ENCODE assay signal across 8 cellular contexts in the genomic region with DNA sequence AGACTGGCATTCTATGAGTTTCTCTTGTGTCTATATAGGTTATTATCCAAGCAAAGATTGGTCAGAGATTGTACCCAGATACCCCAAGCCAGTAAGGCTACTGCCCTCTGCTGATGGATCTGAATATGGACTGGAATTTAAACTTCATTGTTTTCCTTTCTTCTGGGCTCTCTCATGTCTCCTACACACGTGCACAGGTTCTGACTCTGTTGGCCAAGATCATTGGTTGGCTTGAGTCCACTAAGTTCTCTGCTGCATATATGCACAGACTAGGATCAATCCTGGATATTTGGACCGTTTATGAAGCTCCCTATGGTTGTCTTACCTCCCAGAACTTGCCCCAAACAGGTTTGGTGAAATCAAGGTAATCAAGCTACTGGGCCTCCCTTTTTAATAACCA.
DNase-seq lines count a peak whose midpoint lies in the region; ATAC-seq and TF ChIP-seq lines count a peak whose summit lies in the region.

No MANE protein-coding gene starts in this region.

- no peak for TF ChIP-seq EP300 in ovary (IDR thresholded peaks at IDR 0.05)

- no peaks in the 10 kb centered on the region for H3K36me3 ChIP-seq in ovary

- H3K27me3 ChIP-seq in ovary, result no peaks in the 10 kb centered on the region

- peak; percentile 17 for DNase-seq in 8988T
- peak; percentile 76 for DNase-seq in ELR (ENCODE audit: low read depth)
- DNase-seq in NB4 (ENCODE audit: low read depth), result peak; percentile 65
- DNase-seq in SKM-1 (lab: John Stamatoyannopoulos, UW; ENCODE audit: unreplicated experiment), result peak; percentile 45
- peak; percentile 74 for DNase-seq in fibroblast of pulmonary artery (ENCODE audit: low read depth)
- DNase-seq in ovary, result no peak
- DNase-seq in activated CD4-positive, alpha-beta T cell treated with anti-CD3 and anti-CD28 coated beads for 48 hours, result no peak

- 14 to 20% (median 19%) methylated on average over 2 of the region's 2 CpGs for WGBS in ovary, 3 donors

- ATAC-seq in HG03135 (IDR thresholded peaks at IDR 0.05; ENCODE audit: unreplicated experiment), result no peak

- intact Hi-C loops in ovary (cut with DNase I), result loop anchor here in 2 of 4 donors (10.0 kb wide), 1 partner anchor 172 kb away; no protein-coding TSS in a partner anchor

- no peak for TF ChIP-seq POLR2A in NB4 (IDR thresholded peaks at IDR 0.05; ENCODE audit: extremely low read depth, insufficient read length)
- TF ChIP-seq POLR2A in ovary (IDR thresholded peaks at IDR 0.05), result no peak

- H3K4me1 ChIP-seq in ovary (ENCODE audit: insufficient read depth), result no peaks in the 10 kb centered on the region

- H3K27ac ChIP-seq in ovary, result no peak overlapping the region

- no peaks in the 10 kb centered on the region for H3K9me3 ChIP-seq in ovary

- no peak overlapping the region for H3K4me3 ChIP-seq in NB4 (ENCODE audit: low read depth, low read length)
- no peak overlapping the region for H3K4me3 ChIP-seq in fibroblast of pulmonary artery (replicated peaks; ENCODE audit: low read depth, low read length)
- no peak overlapping the region for H3K4me3 ChIP-seq in ovary

- TF ChIP-seq CTCF in NB4 (IDR thresholded peaks at IDR 0.05; ENCODE audit: low read depth, low read length) (peak; percentile 68), fibroblast of pulmonary artery (IDR thresholded peaks at IDR 0.05; ENCODE audit: low read length, missing control alignments) (peak; percentile 87), ovary (IDR thresholded peaks at IDR 0.05) (peak in 2 of 3 donors; percentile 15 to 40)

Comparison
In these comparisons a context has a peak if more than half of its experiments do, and no peak if none do; other contexts are left out.
1. DNase-seq: peak in 8988T (single experiment), ELR (single experiment), NB4 (single experiment), SKM-1 (single experiment) and fibroblast of pulmonary artery (single experiment); none in ovary (0 of 5) and activated CD4-positive, alpha-beta T cell treated with anti-CD3 and anti-CD28 coated beads for 48 hours (single experiment).
2. CTCF ChIP-seq: peak in every context shown above with its lines; median percentile 87 in fibroblast of pulmonary artery; 68 in NB4; 28 in ovary.